In genomic region chr4:1179976-1180375, GRCh38 we compare ENCODE assay signal across 27 cellular contexts.
"Had no signal": no experiment of that assay in that cellular context is flagged by ENCODE, and none has a peak within 500 bp of the region (broad histone marks: within the 10 kb centered on the region; RNA-seq: fewer than 3 reads in every experiment).

No MANE protein-coding gene starts in this region.

- DNase-seq: naive thymus-derived CD4-positive, alpha-beta T cell; occipital lobe; ovary; posterior cingulate gyrus; psoas muscle; right cardiac atrium; spleen; stimulated activated CD4-positive, alpha-beta T cell treated with anti-CD3 and anti-CD28 coated beads, Interleukin-12 subunit alpha, Interleukin-12 subunit beta, amount 100 ng/mL, for 4 hours; stimulated activated CD4-positive, alpha-beta T cell treated with anti-CD3 and anti-CD28 coated beads, Interleukin-1b, Interleukin-23, amount 100 ng/mL, for 48 hours; stimulated activated CD4-positive, alpha-beta T cell treated with anti-CD3 and anti-CD28 coated beads, Interleukin-4, amount 100 ng/mL, for 1 hour; stimulated activated CD4-positive, alpha-beta T cell treated with anti-CD3 and anti-CD28 coated beads, Interleukin-4, amount 100 ng/mL, for 4 hours; stimulated activated CD8-positive, alpha-beta memory T cell treated with anti-CD3 and anti-CD28 coated beads, Interleukin-4, amount 100 ng/mL, for 48 hours; stimulated activated naive CD4-positive, alpha-beta T cell; stimulated activated naive CD8-positive, alpha-beta T cell treated with anti-CD3 and anti-CD28 coated beads, Interleukin-15, amount 100 ng/mL, for 72 hours; stimulated activated naive CD8-positive, alpha-beta T cell treated with anti-CD3 and anti-CD28 coated beads, Interleukin-15, Interleukin-2, amounts not matched to agents 100 U/mL and 50 U/mL, for 24 hours; substantia nigra; testis; tibial artery; transverse colon; upper lobe of right lung; uterus had no signal

- H3K4me1 Mint-ChIP-seq: neural progenitor cell had no signal

- H3K4me3 Mint-ChIP-seq: naive thymus-derived CD4-positive, alpha-beta T cell; nephron; neural progenitor cell; stimulated activated memory B cell treated with anti-CD40 and anti-IgM and Interleukin-4, amounts not matched to agents 10 μg/mL and 1 μg/mL and 100 μg/mL, for 72 hours; stimulated activated naive CD8-positive, alpha-beta T cell treated with anti-CD3 and anti-CD28 coated beads, Interleukin-15, amount 100 ng/mL, for 72 hours had no signal

- H3K36me3 Mint-ChIP-seq: neural progenitor cell, type B pancreatic cell had no signal

- ATAC-seq: naive thymus-derived CD4-positive, alpha-beta T cell; psoas muscle; right cardiac atrium; sciatic nerve; stimulated activated memory B cell treated with anti-CD40 and anti-IgM and Interleukin-4, amounts not matched to agents 10 μg/mL and 1 μg/mL and 100 μg/mL, for 72 hours; stimulated activated naive CD8-positive, alpha-beta T cell treated with anti-CD3 and anti-CD28 coated beads, Interleukin-15, amount 100 ng/mL, for 72 hours; stimulated activated naive CD8-positive, alpha-beta T cell treated with anti-CD3 and anti-CD28 coated beads, Interleukin-15, Interleukin-2, amounts not matched to agents 100 U/mL and 50 U/mL, for 24 hours; upper lobe of right lung had no signal

- H3K27me3 Mint-ChIP-seq: stimulated activated naive CD8-positive, alpha-beta T cell treated with anti-CD3 and anti-CD28 coated beads, Interleukin-15, amount 100 ng/mL, for 72 hours had no signal

- H3K27ac Mint-ChIP-seq: naive thymus-derived CD4-positive, alpha-beta T cell; neural progenitor cell; progenitor cell of endocrine pancreas; stimulated activated memory B cell treated with anti-CD40 and anti-IgM and Interleukin-4, amounts not matched to agents 10 μg/mL and 1 μg/mL and 100 μg/mL, for 72 hours; stimulated activated naive CD8-positive, alpha-beta T cell treated with anti-CD3 and anti-CD28 coated beads, Interleukin-15, amount 100 ng/mL, for 72 hours; type B pancreatic cell had no signal
